7 cellular contexts compared by ENCODE assay signal in the genomic region with DNA sequence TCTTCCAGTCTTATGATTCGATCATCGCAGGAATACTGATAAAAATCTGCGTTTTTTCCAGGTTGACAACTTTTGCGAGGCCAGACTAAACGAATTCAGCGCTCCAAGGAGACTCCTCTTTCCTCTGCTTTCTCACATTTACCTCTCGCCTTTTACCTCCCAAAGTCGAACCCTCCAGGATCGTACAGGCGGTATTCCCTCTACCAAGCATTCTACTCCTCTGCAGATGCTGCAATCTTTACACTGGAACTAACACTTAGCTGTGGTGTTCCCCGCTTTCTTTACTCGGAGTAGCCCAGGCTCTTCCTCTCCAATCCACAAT. TPM values are rescaled to one million over a fixed set of nuclear protein-coding genes. Genes with fewer than 3 reads are reported as not detected.
DNase-seq lines count a peak whose midpoint lies in the region; ATAC-seq, FAIRE-seq and TF ChIP-seq lines count a peak whose summit lies in the region.

No MANE protein-coding gene starts in this region.

- no peaks in the 10 kb centered on the region for H3K27me3 ChIP-seq in thoracic aorta (replicated peaks; ENCODE audit: insufficient read depth)

- ATAC-seq in GM19324 (IDR thresholded peaks at IDR 0.05; ENCODE audit: low FRiP score, unreplicated experiment) = peak; percentile 12
- ATAC-seq in HG03045 (IDR thresholded peaks at IDR 0.05; ENCODE audit: unreplicated experiment) = peak; percentile 11
- peak; percentile 18 for ATAC-seq in thoracic aorta (ENCODE audit: insufficient number of reproducible peaks, low FRiP score, low read depth)

- TF ChIP-seq CTCF in kidney (IDR thresholded peaks at IDR 0.05; ENCODE audit: borderline replicate concordance, extremely low read depth, insufficient read depth) (no peak), thoracic aorta (IDR thresholded peaks at IDR 0.05) (no peak)

- DNase-seq in activated naive CD8-positive, alpha-beta T cell treated with anti-CD3 and anti-CD28 coated beads for 36 hours = no peak
- DNase-seq in kidney = no peak
- DNase-seq in thoracic aorta (ENCODE audit: low spot score) = no peak
- DNase-seq in inferior parietal cortex (ENCODE audit: extremely low spot score) = no peak
- DNase-seq in DMS 273 (lab: John Stamatoyannopoulos, UW; ENCODE audit: unreplicated experiment) = no peak

- H3K27me3 Mint-ChIP-seq in activated naive CD8-positive, alpha-beta T cell treated with anti-CD3 and anti-CD28 coated beads for 36 hours = no peaks in the 10 kb centered on the region

- peak overlapping the region; percentile 92 for H3K4me3 Mint-ChIP-seq in activated naive CD8-positive, alpha-beta T cell treated with anti-CD3 and anti-CD28 coated beads for 36 hours

- peak overlapping the region; percentile 89 to 100 for H3K4me3 ChIP-seq in kidney (ENCODE audit: low read length in 2 of 2)
- peak overlapping the region; percentile 98 for H3K4me3 ChIP-seq in thoracic aorta

- H3K4me1 Mint-ChIP-seq in activated naive CD8-positive, alpha-beta T cell treated with anti-CD3 and anti-CD28 coated beads for 36 hours = peaks cover 28% of the 10 kb centered on the region

- peak overlapping the region; percentile 53 to 63 for H3K9ac ChIP-seq in kidney (ENCODE audit: low read length in 2 of 2)

- intact Hi-C loops in kidney (cut with DNase I) = no loop called here

- peaks cover 34% of the 10 kb centered on the region for H3K36me3 Mint-ChIP-seq in activated naive CD8-positive, alpha-beta T cell treated with anti-CD3 and anti-CD28 coated beads for 36 hours

- no peak for FAIRE-seq in kidney (lab: Jason Lieb, UNC)

- H3K27ac ChIP-seq in kidney (ENCODE audit: low read depth in 2 of 2, low read length in 2 of 2) (peak overlapping the region; percentile 86 to 92), thoracic aorta (peak overlapping the region; percentile 89 to 96)

- H3K4me1 ChIP-seq in kidney (ENCODE audit: control insufficient read depth in 1 of 2, insufficient read depth in 1 of 2, low read depth in 1 of 2, low read length in 2 of 2) (peaks cover 5 to 15% of the 10 kb centered on the region in 2 donors), thoracic aorta (ENCODE audit: control insufficient read depth in 1 of 2, low read depth in 2 of 2) (peaks cover 24 to 36% of the 10 kb centered on the region in 2 donors)

- peak overlapping the region; percentile 98 for H3K27ac Mint-ChIP-seq in activated naive CD8-positive, alpha-beta T cell treated with anti-CD3 and anti-CD28 coated beads for 36 hours

- H3K36me3 ChIP-seq in kidney (ENCODE audit: control insufficient read depth in 1 of 2, insufficient read depth in 2 of 2, low read length in 2 of 2) = peaks cover 0 to under 1% of the 10 kb centered on the region in 2 donors
- H3K36me3 ChIP-seq in thoracic aorta = peaks cover 6% of the 10 kb centered on the region

- H3K9me3 ChIP-seq in kidney (ENCODE audit: control insufficient read depth in 1 of 2, low read length in 2 of 2) (no peaks in the 10 kb centered on the region), thoracic aorta (no peaks in the 10 kb centered on the region)

- no peaks in the 10 kb centered on the region for H3K9me3 Mint-ChIP-seq in activated naive CD8-positive, alpha-beta T cell treated with anti-CD3 and anti-CD28 coated beads for 36 hours

RNA-seq across cellular contexts. Expression of a gene that starts 0.4 kb away (rescaled TPM):
- 100 to 1,000 TPM; 108 to 114 TPM for total RNA-seq in activated naive CD8-positive, alpha-beta T cell treated with anti-CD3 and anti-CD28 coated beads for 36 hours
- total RNA-seq in kidney = 48.3 TPM
- 78.2 TPM for polyA plus RNA-seq in kidney (ENCODE audit: insufficient read depth, low read depth, low replicate concordance)
- total RNA-seq in thoracic aorta = 10 to 100 TPM; 44.7 to 53.9 TPM

RNA-seq across cellular contexts. Expression of a gene that starts 0.7 kb away (rescaled TPM):
- total RNA-seq in activated naive CD8-positive, alpha-beta T cell treated with anti-CD3 and anti-CD28 coated beads for 36 hours = 100 to 1,000 TPM; 162 to 170 TPM
- 47.7 TPM for total RNA-seq in kidney
- polyA plus RNA-seq in kidney (ENCODE audit: insufficient read depth, low read depth, low replicate concordance) = 50.2 TPM
- 100 to 1,000 TPM in 1 of 2 donors, 10 to 100 TPM in 1; 74.2 to 171 TPM for total RNA-seq in thoracic aorta
